In the genomic region with DNA sequence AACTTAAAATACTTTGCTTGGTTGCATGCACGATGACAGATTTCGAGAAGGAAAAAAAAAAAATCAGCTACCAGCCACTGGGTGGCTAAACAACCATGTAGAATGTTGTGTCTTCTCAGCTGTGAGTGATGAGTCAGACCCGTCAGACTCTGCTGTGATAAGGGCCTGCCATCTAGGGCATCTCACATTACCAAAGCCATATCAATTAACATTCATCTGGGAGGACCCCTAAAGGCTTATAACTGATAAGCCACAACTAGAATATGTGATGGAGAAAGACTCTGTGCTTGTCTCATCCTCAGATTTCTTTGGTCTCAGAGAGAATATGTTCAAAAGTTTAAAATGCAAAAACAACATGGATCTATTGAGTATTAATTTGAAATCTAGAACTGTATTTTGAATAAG, we compare ENCODE assay signal across 13 cellular contexts.
DNase-seq lines count a peak whose midpoint lies in the region; ATAC-seq, FAIRE-seq and TF ChIP-seq lines count a peak whose summit lies in the region.
"Had no signal": no experiment of that assay in that cellular context is flagged by ENCODE, and none has a peak within 500 bp of the region (broad histone marks: within the 10 kb centered on the region; RNA-seq: fewer than 3 reads in every experiment).

No MANE protein-coding gene starts in this region.

- intact Hi-C loops in HepG2 (cut with micrococcal nuclease; ENCODE audit: unreplicated experiment) = loop anchor here (1.0 kb wide), 1 partner anchor 169 kb away; no protein-coding TSS in a partner anchor
- intact Hi-C loops in right lobe of liver (cut with DNase I) = no loop called here
- intact Hi-C loops in CD8-positive, alpha-beta T cell (cut with DNase I, micrococcal nuclease) = no loop called here

- H2AFZ ChIP-seq in HepG2 (ENCODE audit: low read length) = no peak overlapping the region
- H2AFZ ChIP-seq in H1 (ENCODE audit: low read length) = no peak overlapping the region

- BruUV-seq in HepG2 (replicated peaks; lab: Mats Ljungman, UMichigan) = no TSS peak

- H3K27ac ChIP-seq in HepG2 (ENCODE audit: extremely low read length, insufficient read depth, low read length) = no peak overlapping the region
- no peak overlapping the region for H3K27ac ChIP-seq in right lobe of liver
- H3K27ac ChIP-seq in H1 (ENCODE audit: low read depth, low read length) = no peak overlapping the region
- no peak overlapping the region for H3K27ac ChIP-seq in CD8-positive, alpha-beta T cell (ENCODE audit: low read depth, low read length)
- H3K27ac ChIP-seq: KMS-11, lower lobe of right lung had no signal

- no peaks in the 10 kb centered on the region for H3K27me3 Mint-ChIP-seq in CD8-positive, alpha-beta T cell (ENCODE audit: low read depth)
- H3K27me3 Mint-ChIP-seq: CD4-positive, CD25-positive, alpha-beta regulatory T cell; dendritic cell treated with granulocyte-macrophage colony-stimulating factor and Interleukin-4, amounts not matched to agents 40 ng/mL and 50 ng/mL, for 4 days had no signal

- H2BK20ac ChIP-seq in H1 (ENCODE audit: low read length) = no peak overlapping the region

- H2AK5ac ChIP-seq in H1 (ENCODE audit: low read depth, low read length) = no peak overlapping the region

- H3K79me1 ChIP-seq in H1 (ENCODE audit: low read depth, low read length) = no peaks in the 10 kb centered on the region

- H3K27ac Mint-ChIP-seq in CD8-positive, alpha-beta T cell = no peak overlapping the region
- H3K27ac Mint-ChIP-seq: CD4-positive, CD25-positive, alpha-beta regulatory T cell; dendritic cell treated with granulocyte-macrophage colony-stimulating factor and Interleukin-4, amounts not matched to agents 40 ng/mL and 50 ng/mL, for 4 days had no signal

- H3K9me3 Mint-ChIP-seq in CD8-positive, alpha-beta T cell = peaks cover 4% of the 10 kb centered on the region

- H4K8ac ChIP-seq in H1 (ENCODE audit: extremely low read depth, insufficient read depth, low read length) = no peak overlapping the region

- POLR2A ChIA-PET in HepG2 (lab: Yijun Ruan, JAX) (no interaction called here), H1 (lab: Charles Lee; ENCODE audit: partially characterized antibody) (interaction anchor here (0.6 kb wide), 1 partner anchor 299 kb away, joined by 3 read pairs; no protein-coding TSS in a partner anchor)
- POLR2A ChIA-PET in CD8-positive, alpha-beta T cell (lab: Charles Lee) = no interaction called here

- H3K4me1 Mint-ChIP-seq in CD8-positive, alpha-beta T cell (ENCODE audit: low read depth) = no peaks in the 10 kb centered on the region
- H3K4me1 Mint-ChIP-seq: CD4-positive, CD25-positive, alpha-beta regulatory T cell had no signal

- FAIRE-seq in HepG2 (lab: Jason Lieb, UNC) (no peak), H1 (lab: Jason Lieb, UNC) (peak; percentile 85)

- no peak overlapping the region for H3K9ac ChIP-seq in HepG2 (ENCODE audit: insufficient read depth, low read depth, low read length)
- H3K9ac ChIP-seq in H1 (replicated peaks in 1 of 4; ENCODE audit: extremely low read depth in 1 of 4, low read depth in 3 of 4, low read length in 3 of 4) = no peak overlapping the region
- H3K9ac ChIP-seq: KMS-11 had no signal

- no peaks in the 10 kb centered on the region for H3K36me3 ChIP-seq in HepG2 (replicated peaks in 1 of 2; ENCODE audit: control insufficient read depth in 1 of 2, insufficient read depth in 2 of 2, low read length in 2 of 2)
- no peaks in the 10 kb centered on the region for H3K36me3 ChIP-seq in right lobe of liver
- no peaks in the 10 kb centered on the region for H3K36me3 ChIP-seq in H1 (ENCODE audit: control insufficient read depth in 2 of 4, insufficient read depth in 4 of 4, low read length in 3 of 4)
- no peaks in the 10 kb centered on the region for H3K36me3 ChIP-seq in CD8-positive, alpha-beta T cell (ENCODE audit: insufficient read depth, low read length)
- H3K36me3 ChIP-seq: lower lobe of right lung had no signal

- TF ChIP-seq RAD21 in HepG2 (CRISPR knock-in tag; IDR thresholded peaks at IDR 0.05) = no peak
- peak; percentile 46 to 54 for TF ChIP-seq RAD21 in H1 (IDR thresholded peaks at IDR 0.05 in 1 of 2, conservative IDR thresholded peaks at IDR 0.05 in 1 of 2; ENCODE audit: low read depth in 2 of 2, low read length in 2 of 2)

- H3K56ac ChIP-seq in H1 (replicated peaks; ENCODE audit: insufficient read length, low read depth, low read length) = no peak overlapping the region

- no peak overlapping the region for H4K91ac ChIP-seq in H1 (replicated peaks; ENCODE audit: insufficient read length, low read length)

- CTCF ChIA-PET in HepG2 (lab: Yijun Ruan, JAX; ENCODE audit: low intra/inter-chr PET ratio, low total read pairs) = no interaction called here
- CTCF ChIA-PET in H1 (lab: Charles Lee; ENCODE audit: partially characterized antibody) = interaction anchor here (0.6 to 1.2 kb wide), 6 partner anchors 15 to 424 kb away, joined by 3 to 4 read pairs (median 4); no protein-coding TSS in a partner anchor
- CTCF ChIA-PET in CD8-positive, alpha-beta T cell (lab: Charles Lee) = no interaction called here

- no peak overlapping the region for H2BK12ac ChIP-seq in H1 (ENCODE audit: low read depth, low read length)

- TF ChIP-seq POLR2A in HepG2 (IDR thresholded peaks at IDR 0.05; ENCODE audit: insufficient read depth in 1 of 2, low read depth in 2 of 2, low read length in 2 of 2) (no peak), right lobe of liver (IDR thresholded peaks at IDR 0.05) (no peak), H1 (IDR thresholded peaks at IDR 0.05; ENCODE audit: control extremely low read depth in 1 of 2, low read depth in 2 of 2, low read length in 2 of 2) (no peak)

- no peak overlapping the region for H2BK120ac ChIP-seq in H1 (replicated peaks; ENCODE audit: low read depth, low read length)

- no peaks in the 10 kb centered on the region for H4K20me1 ChIP-seq in HepG2 (ENCODE audit: insufficient read depth, low read length)
- H4K20me1 ChIP-seq in H1 (replicated peaks in 1 of 2; ENCODE audit: control insufficient read depth in 1 of 2, insufficient read depth in 2 of 2, low read length in 2 of 2) = no peaks in the 10 kb centered on the region

- DNase-seq in HepG2 (ENCODE audit: low spot score) (peak; percentile 51), right lobe of liver (no peak), NCI-H510A treated with DMSO at 0.1 percent for 48 hours (lab: John Stamatoyannopoulos, UW) (peak; percentile 53), H1 (ENCODE audit: low read depth in 1 of 2, low spot score in 2 of 2) (no peak), GM03348 (ENCODE audit: low spot score) (no peak)
- no peak for DNase-seq in CD8-positive, alpha-beta T cell
- DNase-seq: CD4-positive, CD25-positive, alpha-beta regulatory T cell; lower lobe of right lung; stimulated activated CD4-positive, alpha-beta T cell treated with anti-CD3 and anti-CD28 coated beads, Interleukin-4, amount 100 ng/mL, for 24 hours had no signal

- H3K4me3 ChIP-seq in HepG2 (replicated peaks in 1 of 3; ENCODE audit: insufficient read depth in 1 of 3, low read depth in 2 of 3, low read length in 3 of 3) = no peak overlapping the region
- no peak overlapping the region for H3K4me3 ChIP-seq in right lobe of liver
- H3K4me3 ChIP-seq in H1 (ENCODE audit: extremely low read depth in 1 of 4, insufficient read depth in 2 of 4, low read depth in 3 of 4, low read length in 4 of 4) = no peak overlapping the region
- no peak overlapping the region for H3K4me3 ChIP-seq in CD8-positive, alpha-beta T cell (ENCODE audit: low read depth, low read length)
- H3K4me3 ChIP-seq: lower lobe of right lung had no signal

- 29% methylated on average over 3 of the region's 3 CpGs for WGBS in HepG2 (ENCODE audit: low lambda C conversion rate)
- 28% methylated on average over 3 of the region's 3 CpGs for WGBS in right lobe of liver (ENCODE audit: insufficient coverage, low coverage, low lambda C conversion rate, missing lambda C conversion rate)
- 72% methylated on average over 3 of the region's 3 CpGs; no CpG with 5 or more reads in 1 of the 2 experiments for WGBS in H1 (ENCODE audit: extremely low coverage in 1 of 2, insufficient coverage in 1 of 2, insufficient read length in 1 of 2, insufficient replicate concordance in 2 of 2, low coverage in 1 of 2, low lambda C conversion rate in 2 of 2, missing lambda C conversion rate in 1 of 2), 2 experiments

- TF ChIP-seq EP300 in HepG2 (IDR thresholded peaks at IDR 0.05; ENCODE audit: low read depth in 2 of 2, low read length in 2 of 2) (no peak), HepG2 (CRISPR knock-in tag; IDR thresholded peaks at IDR 0.05; ENCODE audit: borderline replicate concordance) (no peak), H1 (IDR thresholded peaks at IDR 0.05; ENCODE audit: borderline replicate concordance in 1 of 2, low read depth in 2 of 2, low read length in 2 of 2) (no peak)

- ATAC-seq in HepG2 (peak; percentile 80), right lobe of liver (no peak), GM21717 (IDR thresholded peaks at IDR 0.05; ENCODE audit: unreplicated experiment) (no peak), HG03175 (IDR thresholded peaks at IDR 0.05; ENCODE audit: unreplicated experiment) (no peak)
- no peak for ATAC-seq in CD8-positive, alpha-beta T cell
- ATAC-seq: lower lobe of right lung had no signal

- H3K23ac ChIP-seq in H1 (ENCODE audit: insufficient read length) = no peak overlapping the region

- no peaks in the 10 kb centered on the region for H3K23me2 ChIP-seq in H1 (ENCODE audit: low read depth, low read length)

- no peak overlapping the region for H3K4ac ChIP-seq in H1 (replicated peaks; ENCODE audit: insufficient read length, low read depth, low read length)

- H3K9me3 ChIP-seq in HepG2 (ENCODE audit: low read length) (no peaks in the 10 kb centered on the region), right lobe of liver (no peaks in the 10 kb centered on the region), H1 (ENCODE audit: insufficient read depth in 2 of 2, low read depth in 1 of 2, low read length in 1 of 2) (no peaks in the 10 kb centered on the region)
- H3K9me3 ChIP-seq in CD8-positive, alpha-beta T cell (ENCODE audit: low read length) = no peaks in the 10 kb centered on the region
- H3K9me3 ChIP-seq: lower lobe of right lung had no signal

- H3K4me2 ChIP-seq in HepG2 (ENCODE audit: low read depth, low read length) (no peak overlapping the region), H1 (ENCODE audit: insufficient read depth in 1 of 2, low read depth in 2 of 2, low read length in 2 of 2) (no peak overlapping the region)
- H3K4me2 ChIP-seq: KMS-11 had no signal

- H3K4me1 ChIP-seq in HepG2 (ENCODE audit: insufficient read depth, low read length) (0 out of 2 replicates have a peak, but pooled peaks cover 4% of the 10 kb centered on the region), right lobe of liver (no peaks in the 10 kb centered on the region), H1 (replicated peaks in 1 of 4; ENCODE audit: control insufficient read depth in 3 of 4, insufficient read depth in 4 of 4, low read length in 3 of 4) (peaks cover 0 to 4% (median 1%) of the 10 kb centered on the region in 4 experiments; a peak in 3 of 7 replicates)
- no peaks in the 10 kb centered on the region for H3K4me1 ChIP-seq in CD8-positive, alpha-beta T cell (ENCODE audit: insufficient read depth, low read length)
- H3K4me1 ChIP-seq: lower lobe of right lung had no signal

- no peak overlapping the region for H2BK5ac ChIP-seq in H1 (ENCODE audit: low read depth, low read length)

- H3K4me3 Mint-ChIP-seq in CD8-positive, alpha-beta T cell = no peak overlapping the region
- H3K4me3 Mint-ChIP-seq: CD4-positive, CD25-positive, alpha-beta regulatory T cell; dendritic cell treated with granulocyte-macrophage colony-stimulating factor and Interleukin-4, amounts not matched to agents 40 ng/mL and 50 ng/mL, for 4 days had no signal

- H3K18ac ChIP-seq in H1 (ENCODE audit: extremely low read depth, low read length) = no peak overlapping the region

- no peaks in the 10 kb centered on the region for H3K36me3 Mint-ChIP-seq in CD8-positive, alpha-beta T cell
- H3K36me3 Mint-ChIP-seq: CD4-positive, CD25-positive, alpha-beta regulatory T cell had no signal

- no peak overlapping the region for H3K14ac ChIP-seq in H1 (ENCODE audit: insufficient read length)

- H2BK15ac ChIP-seq in H1 (ENCODE audit: low read length) = no peak overlapping the region

- no peak for TF ChIP-seq CTCF in HepG2 (CRISPR knock-in tag; IDR thresholded peaks at IDR 0.05)
- TF ChIP-seq CTCF in right lobe of liver (IDR thresholded peaks at IDR 0.05) = no peak
- peak in 2 of 3 experiments; percentile 36 to 42; a peak in 2 of 4 replicates for TF ChIP-seq CTCF in H1 (IDR thresholded peaks at IDR 0.05; ENCODE audit: control extremely low read depth in 1 of 3, insufficient read depth in 1 of 3, low read depth in 1 of 3, low read length in 3 of 3)
- TF ChIP-seq CTCF in CD8-positive, alpha-beta T cell (IDR thresholded peaks at IDR 0.05) = no peak

- in situ Hi-C loops in HepG2 (cut with HindIII; ENCODE audit: extremely low pct_ligation_motif_present, low pct_unique_long_range_greater_than_20kb) = no loop called here

- no peak overlapping the region for H4K5ac ChIP-seq in H1 (ENCODE audit: insufficient read length, low read depth, low read length)

- H3K79me2 ChIP-seq in HepG2 (ENCODE audit: insufficient read depth, low read length) (no peaks in the 10 kb centered on the region), H1 (ENCODE audit: control insufficient read depth in 1 of 2, insufficient read depth in 2 of 2, low read length in 2 of 2) (no peaks in the 10 kb centered on the region)

- H3K27me3 ChIP-seq in HepG2 (ENCODE audit: control insufficient read depth in 1 of 2, insufficient read depth in 2 of 2, low read length in 2 of 2) (no peaks in the 10 kb centered on the region), right lobe of liver (no peaks in the 10 kb centered on the region), H1 (replicated peaks in 1 of 4; ENCODE audit: control insufficient read depth in 3 of 4, extremely low read depth in 1 of 4, insufficient read depth in 3 of 4, low read length in 3 of 4) (no peaks in the 10 kb centered on the region)
- H3K27me3 ChIP-seq in CD8-positive, alpha-beta T cell (ENCODE audit: insufficient read depth, low read length) = no peaks in the 10 kb centered on the region

Comparison
In these comparisons a context has a peak if more than half of its experiments do, and no peak if none do; other contexts are left out.
1. DNase-seq: peak in HepG2 (single experiment) and NCI-H510A treated with DMSO at 0.1 percent for 48 hours (single experiment); none in right lobe of liver (0 of 3), H1 (0 of 2), GM03348 (single experiment) and CD8-positive, alpha-beta T cell (0 of 7).
2. CTCF ChIP-seq: peak in H1 (2 of 3); none in HepG2 (single experiment), right lobe of liver (0 of 4) and CD8-positive, alpha-beta T cell (single experiment).